Comparison of ENCODE assay signal across 11 cellular contexts in genomic region chr15:28022181-28022580, GRCh38.
"Had no signal": no experiment of that assay in that cellular context is flagged by ENCODE, and none has a peak within 500 bp of the region (broad histone marks: within the 10 kb centered on the region; RNA-seq: fewer than 3 reads in every experiment).

No MANE protein-coding gene starts in this region.

- DNase-seq: activated CD4-positive, alpha-beta T cell treated with anti-CD3 and anti-CD28 coated beads, Interleukin-2, amount 50 U/mL, for 4 hours; activated effector memory CD4-positive, alpha-beta T cell treated with anti-CD3 and anti-CD28 coated beads, Interleukin-2, amount 50 U/mL, for 16 hours; activated naive CD4-positive, alpha-beta T cell treated with anti-CD3 and anti-CD28 coated beads, Interleukin-2, amount 50 U/mL, for 16 hours; activated T-cell treated with anti-CD3 and anti-CD28 coated beads, Interleukin-2, amount 50 U/mL, for 72 hours; glutamatergic neuron; stimulated activated CD4-positive, alpha-beta T cell treated with anti-CD3 and anti-CD28 coated beads, Interleukin-2, amount 100 ng/mL, for 48 hours; uterus had no signal

- ATAC-seq: activated T-cell treated with anti-CD3 and anti-CD28 coated beads, Interleukin-2, amount 50 U/mL, for 72 hours had no signal

- H3K27me3 ChIP-seq: ascending aorta, transverse colon, uterus had no signal

- H3K4me3 Mint-ChIP-seq: activated T-cell treated with anti-CD3 and anti-CD28 coated beads, Interleukin-2, amount 50 U/mL, for 72 hours; stimulated activated naive CD8-positive, alpha-beta T cell treated with anti-CD3 and anti-CD28 coated beads, Interleukin-15, Interleukin-2, amounts not matched to agents 100 ng/mL and 50 ng/mL, for 24 hours had no signal

- H3K36me3 ChIP-seq: transverse colon, uterus had no signal

- H3K9me3 Mint-ChIP-seq: activated T-cell treated with anti-CD3 and anti-CD28 coated beads, Interleukin-2, amount 50 U/mL, for 72 hours; stimulated activated naive CD8-positive, alpha-beta T cell treated with anti-CD3 and anti-CD28 coated beads, Interleukin-15, Interleukin-2, amounts not matched to agents 100 ng/mL and 50 ng/mL, for 24 hours had no signal

- H3K4me1 ChIP-seq: ascending aorta, transverse colon, uterus had no signal

- H3K27ac ChIP-seq: ascending aorta, skin epidermis, transverse colon, uterus had no signal

- H3K9me3 ChIP-seq: ascending aorta, transverse colon, uterus had no signal

- H3K4me3 ChIP-seq: ascending aorta, skin epidermis, transverse colon, uterus had no signal

- H3K27ac Mint-ChIP-seq: activated T-cell treated with anti-CD3 and anti-CD28 coated beads, Interleukin-2, amount 50 U/mL, for 72 hours; stimulated activated naive CD8-positive, alpha-beta T cell treated with anti-CD3 and anti-CD28 coated beads, Interleukin-15, Interleukin-2, amounts not matched to agents 100 ng/mL and 50 ng/mL, for 24 hours had no signal
